Comparison of ENCODE assay signal across 23 cellular contexts in the genomic region with DNA sequence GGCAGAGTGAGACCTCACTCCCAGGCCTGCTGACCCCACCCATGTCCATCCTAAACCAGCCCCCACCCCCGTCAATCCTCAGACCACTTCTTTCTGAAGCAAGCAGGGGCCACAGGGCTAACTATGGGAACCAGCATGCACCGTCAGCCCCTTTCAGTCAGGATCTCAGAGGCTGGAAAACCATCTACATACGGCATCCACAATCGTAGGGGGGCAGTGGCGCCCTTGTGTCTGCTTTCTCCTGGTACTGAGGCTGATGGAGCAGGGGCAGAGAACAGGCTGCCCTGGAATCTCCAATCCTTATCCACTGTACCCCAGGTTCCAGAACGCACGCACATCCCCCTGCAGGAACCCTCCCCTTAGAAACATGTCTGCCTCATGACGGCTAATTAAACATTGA.
"Had no signal": no experiment of that assay in that cellular context is flagged by ENCODE, and none has a peak within 500 bp of the region (broad histone marks: within the 10 kb centered on the region; RNA-seq: fewer than 3 reads in every experiment).

No MANE protein-coding gene starts in this region.

- H3K36me3 ChIP-seq: ascending aorta had no signal

- DNase-seq: activated CD4-positive, alpha-beta T cell treated with anti-CD3 and anti-CD28 coated beads for 48 hours; activated CD4-positive, alpha-beta T cell treated with anti-CD3 and anti-CD28 coated beads, Interleukin-2, amount 50 U/mL, for 4 hours; activated CD4-positive, CD25-positive, alpha-beta regulatory T cell treated with anti-CD3 and anti-CD28 coated beads, Interleukin-2, amount 50 U/mL, for 72 hours; activated CD8-positive, alpha-beta memory T cell treated with anti-CD3 and anti-CD28 coated beads, Interleukin-2, amount 50 U/mL, for 48 hours; activated CD8-positive, alpha-beta T cell treated with anti-CD3 and anti-CD28 coated beads, Interleukin-2, amount 10 ng/mL, durations not matched to agents 7 days and 5 days; activated naive CD4-positive, alpha-beta T cell treated with Interleukin-2 at 50 U/mL for 16 hours; activated naive CD8-positive, alpha-beta T cell treated with anti-CD3 and anti-CD28 coated beads, Interleukin-2, amount 50 U/mL, for 24 hours; activated T-cell treated with anti-CD3 and anti-CD28 coated beads, Interleukin-2, amount 50 U/mL, for 1 hour; amniotic stem cell; body of pancreas; MG63; MV-4-11; NCI-H1092 treated with DMSO at 0.1 percent for 48 hours; NCI-H1417 treated with DMSO at 0.1 percent for 48 hours; NCI-H1694 treated with DMSO at 0.1 percent for 48 hours; NCI-H2081; NCI-H510A treated with DMSO at 0.1 percent for 48 hours; PC-3; SIG-M5; T-helper 17 cell; T-helper 9 cell had no signal

- H3K27me3 ChIP-seq: ascending aorta, body of pancreas, MG63 had no signal

- H3K9me3 ChIP-seq: ascending aorta, body of pancreas had no signal

- H3K4me3 ChIP-seq: ascending aorta, body of pancreas, MG63 had no signal

- H3K27ac ChIP-seq: ascending aorta, body of pancreas had no signal

- ATAC-seq: activated CD8-positive, alpha-beta T cell treated with anti-CD3 and anti-CD28 coated beads, Interleukin-2, amount 10 ng/mL, durations not matched to agents 7 days and 5 days; activated naive CD4-positive, alpha-beta T cell treated with anti-CD3 and anti-CD28 coated beads, Interleukin-2, amount 50 U/mL, for 72 hours; activated naive CD8-positive, alpha-beta T cell treated with anti-CD3 and anti-CD28 coated beads, Interleukin-2, amount 50 U/mL, for 24 hours; body of pancreas; PC-3; T-helper 17 cell had no signal
